21 cellular contexts compared by ENCODE assay signal in the genomic region with DNA sequence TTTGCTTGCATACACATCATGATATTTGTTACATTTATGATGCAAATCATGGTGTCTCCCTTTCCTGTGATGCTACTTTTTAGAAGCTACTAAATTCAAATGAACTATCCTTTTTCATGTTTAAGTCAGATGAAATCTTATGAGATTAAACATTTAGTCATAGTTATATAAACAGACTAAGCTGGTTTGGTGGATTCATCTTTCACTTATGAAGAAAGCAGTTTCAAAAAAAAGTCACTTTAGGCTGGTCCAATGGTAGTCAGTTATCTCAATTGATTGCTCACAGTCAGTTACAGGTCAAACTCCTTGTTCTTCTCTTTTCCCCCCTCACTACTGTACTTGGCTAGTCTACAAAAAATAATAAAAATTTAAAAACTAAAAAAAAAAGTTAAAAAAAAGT. TPM values are rescaled to one million over a fixed set of nuclear protein-coding genes. Genes with fewer than 3 reads are reported as not detected.
A peak's percentile ranks its signal among the peaks of the same experiment; 100 is the strongest.
DNase-seq lines count a peak whose midpoint lies in the region; ATAC-seq and TF ChIP-seq lines count a peak whose summit lies in the region.
"Had no signal": no experiment of that assay in that cellular context is flagged by ENCODE, and none has a peak within 500 bp of the region (broad histone marks: within the 10 kb centered on the region; RNA-seq: fewer than 3 reads in every experiment).

No MANE protein-coding gene starts in this region.

- H3K27me3 ChIP-seq in colonic mucosa: no peaks in the 10 kb centered on the region
- no peaks in the 10 kb centered on the region for H3K27me3 ChIP-seq in A673 (replicated peaks; ENCODE audit: insufficient read depth, low read depth, low read length, poor library complexity)
- H3K27me3 ChIP-seq: BE2C had no signal

- TF ChIP-seq CTCF in colonic mucosa (IDR thresholded peaks at IDR 0.05): no peak
- no peak for TF ChIP-seq CTCF in A673 (conservative IDR thresholded peaks at IDR 0.05; ENCODE audit: low read depth, low read length)

- DNase-seq in EH (ENCODE audit: low read depth): peak; percentile 19
- DNase-seq in M059J (ENCODE audit: low read depth): peak; percentile 6
- peak; percentile 16 for DNase-seq in dedifferentiated amniotic fluid mesenchymal stem cell (ENCODE audit: extremely low spot score)
- DNase-seq in iris pigment epithelial cell (ENCODE audit: low read depth): peak; percentile 77
- DNase-seq in colonic mucosa: no peak
- no peak for DNase-seq in A673 (ENCODE audit: low spot score)
- no peak for DNase-seq in NCI-H1694 (lab: John Stamatoyannopoulos, UW)
- DNase-seq: BE2C; CD4-positive, CD25-positive, alpha-beta regulatory T cell; COR-L47; DMS 273 treated with DMSO at 0.1 percent for 48 hours; DND-41; GDM1; NCI-H187; NCI-H2227 treated with DMSO at 0.1 percent for 48 hours; NCI-H510A treated with DMSO at 0.1 percent for 48 hours; NCI-H774; SHP77 had no signal

- H3K9me3 ChIP-seq in colonic mucosa (no peaks in the 10 kb centered on the region), A673 (ENCODE audit: low read depth, low read length, poor library complexity, severe bottlenecking) (no peaks in the 10 kb centered on the region)
- H3K9me3 ChIP-seq: BE2C had no signal

- intact Hi-C loops in colonic mucosa (cut with DNase I) (no loop called here), A673 (cut with micrococcal nuclease; ENCODE audit: unreplicated experiment) (no loop called here)

- no TSS peak for BruUV-seq in A673 (replicated peaks; lab: Mats Ljungman, UMichigan)

- no peaks in the 10 kb centered on the region for H3K36me3 ChIP-seq in colonic mucosa
- no peaks in the 10 kb centered on the region for H3K36me3 ChIP-seq in A673 (ENCODE audit: insufficient read depth, low read length, poor library complexity, severe bottlenecking)
- H3K36me3 ChIP-seq: BE2C had no signal

- H3K4me3 ChIP-seq in colonic mucosa (no peak overlapping the region), A673 (ENCODE audit: low read depth, low read length, poor library complexity, severe bottlenecking) (no peak overlapping the region)
- H3K4me3 ChIP-seq: K562 had no signal

- POLR2A ChIA-PET in A673 (lab: Charles Lee; ENCODE audit: low non-redundant PET): interaction anchor here (0.6 kb wide), 1 partner anchor 486 kb away, joined by 3 read pairs; no protein-coding TSS in a partner anchor

- H3K4me1 ChIP-seq in colonic mucosa: no peaks in the 10 kb centered on the region
- H3K4me1 ChIP-seq in A673 (ENCODE audit: insufficient read depth, low read length, poor library complexity, severe bottlenecking): no peaks in the 10 kb centered on the region
- H3K4me1 ChIP-seq: BE2C had no signal

- ATAC-seq in GM21825 (IDR thresholded peaks at IDR 0.05; ENCODE audit: unreplicated experiment): no peak
- ATAC-seq: K562 had no signal

- CTCF ChIA-PET in A673 (lab: Charles Lee): no interaction called here

- no peak overlapping the region for H3K9ac ChIP-seq in colonic mucosa (ENCODE audit: low read depth in 2 of 2, low read length in 2 of 2)

- H3K27ac ChIP-seq in colonic mucosa (no peak overlapping the region), A673 (ENCODE audit: low read depth, low read length, poor library complexity, severe bottlenecking) (no peak overlapping the region)

RNA-seq across cellular contexts. Expression of gene SYCP3, which starts 19.7 kb away (rescaled TPM):
- 0.76 TPM in 1 of 2 replicates, not detected in the other for total RNA-seq in M059J (2014; rRNA removed; shearing (Covaris generic))
- total RNA-seq in colonic mucosa (under 1 TPM in 1 of 2 donors, not detected in 1; 0.35 TPM), A673 (2021) (0.19 and 0.26 TPM in 2 replicates)
- total RNA-seq: A172 had no signal

RNA-seq across cellular contexts. Expression of gene CHPT1, which starts 22.1 kb away (rescaled TPM):
- 28.6 and 34.6 TPM in 2 replicates for total RNA-seq in M059J (2014; rRNA removed; shearing (Covaris generic))
- total RNA-seq in colonic mucosa (100 to 1,000 TPM in 1 of 2 donors, 10 to 100 TPM in 1; 88.6 to 108 TPM), A673 (2021) (30.2 and 31.6 TPM in 2 replicates)

Comparison
In these comparisons a context has a peak if more than half of its experiments do, and no peak if none do; other contexts are left out.
1. DNase-seq: peak in EH (single experiment), M059J (single experiment), dedifferentiated amniotic fluid mesenchymal stem cell (single experiment) and iris pigment epithelial cell (single experiment); none in colonic mucosa (single experiment), A673 (single experiment) and NCI-H1694 (single experiment).